In genomic region chr9:89593776-89594427, GRCh38 we compare ENCODE assay signal across 1 cellular context.
TF ChIP-seq lines count a peak whose summit lies in the region.

No MANE protein-coding gene starts in this region.

TF ChIP-seq in HEK293, 187 proteins besides CTCF, POLR2A, EP300 and RAD21 (continued from another document):
- TF ChIP-seq ZNF311 (tag by site-specific recombination; IDR thresholded peaks at IDR 0.05; ENCODE audit: borderline replicate concordance) (no peak), ZIC2 (tag by site-specific recombination; IDR thresholded peaks at IDR 0.05) (peak; percentile 27; the same call in 1 of the 2 replicates), ZNF747 (tag by site-specific recombination; IDR thresholded peaks at IDR 0.05) (no peak), RBAK (tag by site-specific recombination; IDR thresholded peaks at IDR 0.05) (no peak), ZNF544 (tag by site-specific recombination; IDR thresholded peaks at IDR 0.05) (no peak), ZNF157 (tag by site-specific recombination; IDR thresholded peaks at IDR 0.05) (no peak)
